Comparison of ENCODE assay signal across 25 cellular contexts in genomic region chr3:115255197-115255585, GRCh38.
"Had no signal": no experiment of that assay in that cellular context is flagged by ENCODE, and none has a peak within 500 bp of the region (broad histone marks: within the 10 kb centered on the region; RNA-seq: fewer than 3 reads in every experiment).

No MANE protein-coding gene starts in this region.

- H3K4me3 ChIP-seq: pancreas, prostate gland, right atrium auricular region, right lobe of liver, sigmoid colon, stomach, thoracic aorta, thyroid gland, tibial nerve, upper lobe of left lung, vagina had no signal

- FAIRE-seq: pancreas, small intestine had no signal

- H3K27me3 Mint-ChIP-seq: stimulated activated naive CD8-positive, alpha-beta T cell treated with anti-CD3 and anti-CD28 coated beads, Interleukin-15, Interleukin-2, amounts not matched to agents 100 ng/mL and 50 ng/mL, for 24 hours had no signal

- H3K9me3 ChIP-seq: pancreas, prostate gland, right lobe of liver, thyroid gland, vagina had no signal

- H3K27me3 ChIP-seq: neutrophil, pancreas, right atrium auricular region, right lobe of liver, sigmoid colon, stomach, thyroid gland, tibial nerve, upper lobe of left lung, vagina had no signal

- DNase-seq: natural killer cell; nucleus accumbens; retina; small intestine; stimulated activated CD4-positive, alpha-beta T cell treated with anti-CD3 and anti-CD28 coated beads, Interleukin-15, amount 100 ng/mL, for 24 hours; stimulated activated CD4-positive, alpha-beta T cell treated with anti-CD3 and anti-CD28 coated beads, Interleukin-2, amount 100 ng/mL, for 24 hours; stimulated activated CD4-positive, alpha-beta T cell treated with anti-CD3 and anti-CD28 coated beads, Interleukin-2, amount 100 ng/mL, for 48 hours; stimulated activated CD4-positive, alpha-beta T cell treated with anti-CD3 and anti-CD28 coated beads, Interleukin-4, amount 100 ng/mL, for 24 hours; stimulated activated naive B cell treated with anti-CD40 and anti-IgM and Interleukin-4, amounts not matched to agents 10 μg/mL and 1 μg/mL and 100 μg/mL, for 72 hours; stimulated activated naive CD4-positive, alpha-beta T cell treated with Interleukin-2 at 50 U/mL for 16 hours; stomach; thyroid gland had no signal

- H3K27ac Mint-ChIP-seq: natural killer cell; nephron; stimulated activated effector memory CD8-positive, alpha-beta T cell treated with anti-CD3 and anti-CD28 coated beads, Interleukin-12 subunit alpha, Interleukin-12 subunit beta, amount 100 ng/mL, for 72 hours; stimulated activated naive B cell treated with anti-CD40 and anti-IgM and Interleukin-4, amounts not matched to agents 10 μg/mL and 1 μg/mL and 100 μg/mL, for 72 hours; stimulated activated naive CD8-positive, alpha-beta T cell treated with anti-CD3 and anti-CD28 coated beads, Interleukin-15, Interleukin-2, amounts not matched to agents 100 ng/mL and 50 ng/mL, for 24 hours had no signal

- H3K27ac ChIP-seq: neutrophil, pancreas, prostate gland, right atrium auricular region, right lobe of liver, sigmoid colon, stomach, thoracic aorta, thyroid gland, tibial nerve, upper lobe of left lung, vagina had no signal

- ATAC-seq: natural killer cell; pancreas; stimulated activated effector memory CD8-positive, alpha-beta T cell treated with anti-CD3 and anti-CD28 coated beads, Interleukin-12 subunit alpha, Interleukin-12 subunit beta, amount 100 ng/mL, for 72 hours; stimulated activated naive B cell treated with anti-CD40 and anti-IgM and Interleukin-4, amounts not matched to agents 10 μg/mL and 1 μg/mL and 100 μg/mL, for 72 hours had no signal

- H3K36me3 Mint-ChIP-seq: natural killer cell; stimulated activated effector memory CD8-positive, alpha-beta T cell treated with anti-CD3 and anti-CD28 coated beads, Interleukin-12 subunit alpha, Interleukin-12 subunit beta, amount 100 ng/mL, for 72 hours had no signal

- H3K4me1 ChIP-seq: pancreas, prostate gland, right atrium auricular region, right lobe of liver, sigmoid colon, stomach, thyroid gland, tibial nerve, upper lobe of left lung, vagina had no signal

- H3K4me1 Mint-ChIP-seq: natural killer cell; nephron; stimulated activated effector memory CD8-positive, alpha-beta T cell treated with anti-CD3 and anti-CD28 coated beads, Interleukin-12 subunit alpha, Interleukin-12 subunit beta, amount 100 ng/mL, for 72 hours; stimulated activated naive B cell treated with anti-CD40 and anti-IgM and Interleukin-4, amounts not matched to agents 10 μg/mL and 1 μg/mL and 100 μg/mL, for 72 hours had no signal

- H3K36me3 ChIP-seq: neutrophil, pancreas, prostate gland, right atrium auricular region, right lobe of liver, sigmoid colon, stomach, thoracic aorta, thyroid gland, tibial nerve, upper lobe of left lung, vagina had no signal

- H3K4me3 Mint-ChIP-seq: natural killer cell; nephron; stimulated activated effector memory CD8-positive, alpha-beta T cell treated with anti-CD3 and anti-CD28 coated beads, Interleukin-12 subunit alpha, Interleukin-12 subunit beta, amount 100 ng/mL, for 72 hours; stimulated activated naive B cell treated with anti-CD40 and anti-IgM and Interleukin-4, amounts not matched to agents 10 μg/mL and 1 μg/mL and 100 μg/mL, for 72 hours; stimulated activated naive CD8-positive, alpha-beta T cell treated with anti-CD3 and anti-CD28 coated beads, Interleukin-15, Interleukin-2, amounts not matched to agents 100 ng/mL and 50 ng/mL, for 24 hours had no signal
